Comparison of ENCODE assay signal across 33 cellular contexts in genomic region chr4:102849579-102850104, GRCh38.
"Had no signal": no experiment of that assay in that cellular context is flagged by ENCODE, and none has a peak within 500 bp of the region (broad histone marks: within the 10 kb centered on the region; RNA-seq: fewer than 3 reads in every experiment).

No MANE protein-coding gene starts in this region.

- H3K27me3 Mint-ChIP-seq: activated CD4-positive, alpha-beta T cell treated with anti-CD3 and anti-CD28 coated beads for 36 hours; activated CD4-positive, alpha-beta T cell treated with anti-CD3 and anti-CD28 coated beads, Interleukin-2, amount 10 ng/mL, durations not matched to agents 7 days and 5 days; activated CD8-positive, alpha-beta memory T cell treated with anti-CD3 and anti-CD28 coated beads, Interleukin-2, amount 10 ng/mL, durations not matched to agents 7 days and 5 days; activated naive CD4-positive, alpha-beta T cell treated with anti-CD3 and anti-CD28 coated beads, Interleukin-2, amount 50 U/mL, for 24 hours; brain had no signal

- H3K4me3 ChIP-seq: PC-9 had no signal

- DNase-seq: activated CD4-positive, alpha-beta T cell treated with anti-CD3 and anti-CD28 coated beads for 36 hours; activated CD4-positive, alpha-beta T cell treated with anti-CD3 and anti-CD28 coated beads, Interleukin-2, amount 10 ng/mL, durations not matched to agents 7 days and 5 days; activated CD4-positive, alpha-beta T cell treated with anti-CD3 and anti-CD28 coated beads, Interleukin-2, amount 50 U/mL, for 48 hours; activated CD8-positive, alpha-beta memory T cell treated with anti-CD3 and anti-CD28 coated beads for 24 hours; activated CD8-positive, alpha-beta memory T cell treated with anti-CD3 and anti-CD28 coated beads, Interleukin-2, amount 10 ng/mL, durations not matched to agents 7 days and 5 days; activated CD8-positive, alpha-beta memory T cell treated with anti-CD3 and anti-CD28 coated beads, Interleukin-2, amount 50 U/mL, for 48 hours; activated effector memory CD4-positive, alpha-beta T cell treated with Interleukin-2 at 50 U/mL for 16 hours; activated naive CD4-positive, alpha-beta T cell; activated T-cell treated with anti-CD3 and anti-CD28 coated beads, Interleukin-2, amount 50 U/mL, for 48 hours; anterior cingulate cortex; caudate nucleus; cerebellar nuclear complex; Kasumi-1; KG1; MM.1S; MV-4-11; NCI-H1092; NCI-H1436 treated with DMSO at 0.1 percent for 48 hours; NCI-H1694 treated with DMSO at 0.1 percent for 48 hours; NCI-H2029; NCI-H226; NCI-H524 treated with DMSO at 0.1 percent for 48 hours; NCI-H748 treated with DMSO at 0.1 percent for 48 hours; NK-92 treated with Interleukin-12 subunit alpha and Interleukin-12 subunit beta, amount 100 ng/mL, for 24 hours; PC-9; SIG-M5; T1000 had no signal

- H3K36me3 Mint-ChIP-seq: activated naive CD4-positive, alpha-beta T cell treated with anti-CD3 and anti-CD28 coated beads, Interleukin-2, amount 50 U/mL, for 24 hours had no signal

- H3K4me3 Mint-ChIP-seq: activated CD4-positive, alpha-beta T cell treated with anti-CD3 and anti-CD28 coated beads for 36 hours; activated CD4-positive, alpha-beta T cell treated with anti-CD3 and anti-CD28 coated beads, Interleukin-2, amount 10 ng/mL, durations not matched to agents 7 days and 5 days; activated CD8-positive, alpha-beta memory T cell treated with anti-CD3 and anti-CD28 coated beads, Interleukin-2, amount 10 ng/mL, durations not matched to agents 7 days and 5 days; activated naive CD4-positive, alpha-beta T cell treated with anti-CD3 and anti-CD28 coated beads, Interleukin-2, amount 50 U/mL, for 24 hours; brain had no signal

- H3K27ac Mint-ChIP-seq: activated CD4-positive, alpha-beta T cell treated with anti-CD3 and anti-CD28 coated beads for 36 hours; activated CD4-positive, alpha-beta T cell treated with anti-CD3 and anti-CD28 coated beads, Interleukin-2, amount 10 ng/mL, durations not matched to agents 7 days and 5 days; activated CD8-positive, alpha-beta memory T cell treated with anti-CD3 and anti-CD28 coated beads, Interleukin-2, amount 10 ng/mL, durations not matched to agents 7 days and 5 days; activated naive CD4-positive, alpha-beta T cell treated with anti-CD3 and anti-CD28 coated beads, Interleukin-2, amount 50 U/mL, for 24 hours; brain had no signal

- ATAC-seq: activated CD4-positive, alpha-beta T cell treated with anti-CD3 and anti-CD28 coated beads for 36 hours; activated CD8-positive, alpha-beta memory T cell treated with anti-CD3 and anti-CD28 coated beads, Interleukin-2, amount 10 ng/mL, durations not matched to agents 7 days and 5 days; Right ventricle myocardium inferior had no signal

- H3K9me3 Mint-ChIP-seq: activated naive CD4-positive, alpha-beta T cell treated with anti-CD3 and anti-CD28 coated beads, Interleukin-2, amount 50 U/mL, for 24 hours had no signal

- H3K4me1 Mint-ChIP-seq: brain had no signal

- FAIRE-seq: bronchial epithelial cell, RCC 7860, TTC549 had no signal
